In genomic region chr12:52815161-52815560, GRCh38 we compare ENCODE assay signal across 32 cellular contexts. TPM values are rescaled to one million over a fixed set of nuclear protein-coding genes. Genes with fewer than 3 reads are reported as not detected.
"Had no signal": no experiment of that assay in that cellular context is flagged by ENCODE, and none has a peak within 500 bp of the region (broad histone marks: within the 10 kb centered on the region; RNA-seq: fewer than 3 reads in every experiment).

No MANE protein-coding gene starts in this region.

- H3K4me3 ChIP-seq: MG63 had no signal

- H3K36me3 ChIP-seq: MG63 had no signal

- H3K27me3 ChIP-seq: MG63 had no signal

- H3K27ac ChIP-seq: KMS-11 had no signal

- DNase-seq: Karpas-422, Kasumi-1, KBM-7, KG1, MG63, MM.1S, MV-4-11, NCI-H1048, NCI-H1092, NCI-H1105, NCI-H1105 treated with DMSO at 0.1 percent for 48 hours, NCI-H1436, NCI-H1436 treated with DMSO at 0.1 percent for 48 hours, NCI-H146, NCI-H1694, NCI-H1694 treated with DMSO at 0.1 percent for 48 hours, NCI-H187, NCI-H187 treated with DMSO at 0.1 percent for 48 hours, NCI-H1930, NCI-H2081, NCI-H2081 treated with DMSO at 0.1 percent for 48 hours, NCI-H2107, NCI-H2171, NCI-H2171 treated with DMSO at 0.1 percent for 48 hours, NCI-H2227 treated with DMSO at 0.1 percent for 48 hours, NCI-H446, NCI-H446 treated with DMSO at 0.1 percent for 48 hours had no signal

- H3K9me3 ChIP-seq: MG63 had no signal

RNA-seq across cellular contexts. Expression of gene KRT4, which starts 1.2 kb away (rescaled TPM):
- total RNA-seq: LHCN-M2, M059J, MCF 10A, NCI-H460 had no signal

RNA-seq across cellular contexts. Expression of gene KRT79, which starts 18.9 kb away (rescaled TPM):
- total RNA-seq: LHCN-M2, M059J, MCF 10A, NCI-H460 had no signal

RNA-seq across cellular contexts. Expression of gene KRT3, which starts 19.2 kb away (rescaled TPM):
- total RNA-seq: LHCN-M2, M059J, MCF 10A, NCI-H460 had no signal

RNA-seq across cellular contexts. Expression of gene KRT78, which starts 33.6 kb away (rescaled TPM):
- total RNA-seq: LHCN-M2, MCF 10A, NCI-H460 had no signal

RNA-seq across cellular contexts. Expression of gene KRT76, which starts 38.0 kb away (rescaled TPM):
- total RNA-seq: LHCN-M2, M059J, MCF 10A, NCI-H460 had no signal
